In genomic region chr3:29326540-29326939, GRCh38 we compare ENCODE assay signal across 1 cellular context. TPM values are rescaled to one million over a fixed set of nuclear protein-coding genes. Genes with fewer than 3 reads are reported as not detected.
"Had no signal": no experiment of that assay in that cellular context is flagged by ENCODE, and none has a peak within 500 bp of the region (broad histone marks: within the 10 kb centered on the region; RNA-seq: fewer than 3 reads in every experiment).

No MANE protein-coding gene starts in this region.

RNA-seq across cellular contexts. Expression of gene RBMS3, which starts 45.7 kb away (rescaled TPM):
- polyA plus RNA-seq: IgD-negative memory B cell had no signal
